8 cellular contexts compared by ENCODE assay signal in genomic region chr1:211514030-211514754, GRCh38.
DNase-seq lines count a peak whose midpoint lies in the region; ATAC-seq lines count a peak whose summit lies in the region.

No MANE protein-coding gene starts in this region.

- ATAC-seq in GM21390 (IDR thresholded peaks at IDR 0.05; ENCODE audit: unreplicated experiment) = peak; percentile 61

- no peaks in the 10 kb centered on the region for H3K9me3 ChIP-seq in mucosa of rectum (ENCODE audit: control insufficient read depth in 2 of 2, low read length in 2 of 2)

- no peaks in the 10 kb centered on the region for H3K36me3 ChIP-seq in mucosa of rectum (ENCODE audit: control insufficient read depth in 2 of 2, insufficient read depth in 2 of 2, low read length in 2 of 2)

- H3K9ac ChIP-seq in mucosa of rectum (ENCODE audit: low read depth in 1 of 2, low read length in 2 of 2) = peak overlapping the region; percentile 68 to 75

- DNase-seq in D341Med (ENCODE audit: low spot score) (peak; percentile 94), HS-5 (ENCODE audit: low read depth) (peak; percentile 57), NOMO-1 treated with DMSO at 0.1 percent for 48 hours (lab: John Stamatoyannopoulos, UW; ENCODE audit: unreplicated experiment) (peak; percentile 78), epidermal melanocyte (ENCODE audit: insufficient read length, low spot score) (peak; percentile 89)
- DNase-seq in activated CD8-positive, alpha-beta memory T cell treated with anti-CD3 and anti-CD28 coated beads for 4 hours (ENCODE audit: low read depth in 2 of 2) = peak; percentile 38 to 47
- DNase-seq in stimulated activated CD8-positive, alpha-beta memory T cell treated with anti-CD3 and anti-CD28 coated beads, Interleukin-4, amount 100 ng/mL, for 4 hours (ENCODE audit: low read depth in 2 of 2, low spot score in 1 of 2) = peak; percentile 27 to 28

- H3K27ac ChIP-seq in mucosa of rectum (ENCODE audit: low read depth in 2 of 2, low read length in 2 of 2) = peak overlapping the region; percentile 95 to 97

- peak overlapping the region; percentile 20 to 47 for H3K4me3 ChIP-seq in mucosa of rectum (ENCODE audit: low read length in 2 of 2)

- peaks cover 20 to 31% of the 10 kb centered on the region in 2 donors for H3K4me1 ChIP-seq in mucosa of rectum (ENCODE audit: control insufficient read depth in 2 of 2, insufficient read depth in 2 of 2, low read length in 2 of 2)

- H3K27me3 ChIP-seq in mucosa of rectum (ENCODE audit: control insufficient read depth in 2 of 2, insufficient read depth in 2 of 2, low read length in 2 of 2) = no peaks in the 10 kb centered on the region

Comparison
In these comparisons a context has a peak if more than half of its experiments do, and no peak if none do; other contexts are left out.
1. Peak in every context shown above with its lines: DNase-seq, ATAC-seq, H3K4me3 ChIP-seq and H3K27ac ChIP-seq.
2. DNase-seq: peak in every context shown above with its lines; median percentile 94 in D341Med; 89 in epidermal melanocyte; 78 in NOMO-1 treated with DMSO at 0.1 percent for 48 hours; 57 in HS-5; 42 in activated CD8-positive, alpha-beta memory T cell treated with anti-CD3 and anti-CD28 coated beads for 4 hours; 28 in stimulated activated CD8-positive, alpha-beta memory T cell treated with anti-CD3 and anti-CD28 coated beads, Interleukin-4, amount 100 ng/mL, for 4 hours.